In the genomic region with DNA sequence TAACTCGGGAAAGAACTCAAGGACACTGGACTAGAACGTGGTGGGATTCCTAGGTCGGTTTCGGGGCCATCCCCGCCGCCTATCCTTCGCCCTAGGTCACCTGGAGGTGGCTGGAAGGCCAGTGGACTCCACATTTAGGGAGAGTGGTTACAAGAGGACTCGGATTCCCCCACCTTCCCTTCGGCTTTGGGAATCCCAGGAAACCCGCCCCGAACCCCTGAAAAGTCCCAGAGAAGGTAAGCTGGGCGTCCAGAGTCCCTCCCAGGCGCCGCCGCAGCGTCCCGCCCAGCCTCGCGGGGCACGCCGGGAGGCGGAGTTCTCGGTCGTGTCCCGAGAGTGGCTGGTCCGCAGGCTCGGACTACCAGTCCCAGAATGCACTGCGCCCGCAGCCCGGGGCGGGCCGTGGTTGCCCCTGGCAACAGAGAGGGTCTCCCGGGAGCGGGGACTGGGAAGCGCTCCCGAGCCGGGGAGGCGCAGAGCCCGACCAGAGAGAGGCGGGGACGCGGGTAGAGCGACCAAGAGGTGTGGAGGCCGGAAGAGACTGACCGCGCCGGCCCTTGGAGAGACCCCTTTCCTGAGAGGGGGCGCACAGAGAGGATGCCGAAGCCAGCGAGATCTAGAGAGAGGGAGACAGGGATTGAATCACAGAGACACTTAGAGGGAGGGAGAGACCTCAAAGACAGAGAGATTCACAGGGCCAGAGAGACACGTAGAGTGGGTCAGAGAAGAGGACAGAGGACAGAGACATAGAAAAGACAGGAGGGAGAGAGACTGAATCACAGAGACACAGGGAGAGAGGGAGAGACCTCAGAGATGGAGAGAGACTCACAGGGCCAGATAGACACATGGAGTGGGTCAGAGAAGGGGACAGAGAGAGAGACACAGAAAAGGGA, we compare ENCODE assay signal across 1 cellular context.
A peak's percentile ranks its signal among the peaks of the same experiment; 100 is the strongest.
TF ChIP-seq lines count a peak whose summit lies in the region.

No MANE protein-coding gene starts in this region.

TF ChIP-seq in IMR-90, 13 proteins besides CTCF, POLR2A, EP300 and RAD21:
- TF ChIP-seq MAFK (IDR thresholded peaks at IDR 0.05; ENCODE audit: low read depth, low read length) (no peak), BHLHE40 (IDR thresholded peaks at IDR 0.05; ENCODE audit: low read depth, low read length) (no peak), RCOR1 (IDR thresholded peaks at IDR 0.05; ENCODE audit: insufficient replicate concordance, low read length) (no peak), CHD1 (IDR thresholded peaks at IDR 0.05; ENCODE audit: low read depth, low read length) (no peak), SMC3 (IDR thresholded peaks at IDR 0.05; ENCODE audit: low read depth, low read length) (no peak), RFX5 (IDR thresholded peaks at IDR 0.05; ENCODE audit: low read depth, low read length) (no peak), MAZ (IDR thresholded peaks at IDR 0.05; ENCODE audit: borderline replicate concordance, low read depth, low read length) (peak; percentile 82)
